ENCODE assay signal across 2 cellular contexts in genomic region chr3:194134231-194134756, GRCh38.
TF ChIP-seq lines count a peak whose summit lies in the region.

No MANE protein-coding gene starts in this region.

TF ChIP-seq in WTC11, 78 proteins besides CTCF, POLR2A, EP300 and RAD21:
- TF ChIP-seq PRDM15 (CRISPR knock-in tag; IDR thresholded peaks at IDR 0.05) = no peak
- TF ChIP-seq ZNF423 (CRISPR knock-in tag; IDR thresholded peaks at IDR 0.05) = peak; percentile 85
TF ChIP-seq in WTC11: peak in this region for 1.

TF ChIP-seq in HepG2, 621 proteins besides CTCF, POLR2A, EP300 and RAD21 (continued from another document):
- no peak for TF ChIP-seq KIAA2018 (CRISPR knock-in tag; IDR thresholded peaks at IDR 0.05; ENCODE audit: borderline replicate concordance)
- 0 out of 2 replicates have a peak, but pooled peaks have one; percentile 30 for TF ChIP-seq ZNF672 (CRISPR knock-in tag; IDR thresholded peaks at IDR 0.05)
- no peak for TF ChIP-seq ZNF550 (CRISPR knock-in tag; IDR thresholded peaks at IDR 0.05; ENCODE audit: borderline replicate concordance)
- TF ChIP-seq AGO2 (optimal IDR thresholded peaks at IDR 0.05; ENCODE audit: low read depth, low read length) = peak; percentile 83
- TF ChIP-seq MAX (IDR thresholded peaks at IDR 0.05) = 0 out of 2 replicates have a peak, but pooled peaks have one; percentile 7
- TF ChIP-seq HOXA7 (CRISPR knock-in tag; IDR thresholded peaks at IDR 0.05) = no peak
- 0 out of 2 replicates have a peak, but pooled peaks have one; percentile 0 for TF ChIP-seq PPARG (CRISPR knock-in tag; conservative IDR thresholded peaks at IDR 0.05)
- TF ChIP-seq ZFY (CRISPR knock-in tag; IDR thresholded peaks at IDR 0.05) = peak; percentile 44; the same call in 1 of the 2 replicates
- TF ChIP-seq HIVEP1 (CRISPR knock-in tag; IDR thresholded peaks at IDR 0.05) = no peak
- TF ChIP-seq ARID5B (CRISPR knock-in tag; IDR thresholded peaks at IDR 0.05) = no peak
- TF ChIP-seq E2F5 (CRISPR knock-in tag; conservative IDR thresholded peaks at IDR 0.05) = no peak
- TF ChIP-seq HOXD1 (CRISPR knock-in tag; IDR thresholded peaks at IDR 0.05) = 0 out of 2 replicates have a peak, but pooled peaks have one; percentile 39
- TF ChIP-seq ZNF776 (CRISPR knock-in tag; IDR thresholded peaks at IDR 0.05) = 0 out of 2 replicates have a peak, but pooled peaks have one; percentile 2
- peak; percentile 91 for TF ChIP-seq SRSF1 (optimal IDR thresholded peaks at IDR 0.05; ENCODE audit: low read depth, low read length)
- TF ChIP-seq POLR2G (IDR thresholded peaks at IDR 0.05; ENCODE audit: low read depth, low read length) = peak; percentile 22
- 0 out of 2 replicates have a peak, but pooled peaks have one; percentile 1 for TF ChIP-seq TSC22D2 (CRISPR knock-in tag; IDR thresholded peaks at IDR 0.05; ENCODE audit: borderline replicate concordance)
- peak; percentile 59; the same call in 1 of the 2 replicates for TF ChIP-seq TAF1 (CRISPR knock-in tag; IDR thresholded peaks at IDR 0.05)
- peak; percentile 67 for TF ChIP-seq BHLHE40 (IDR thresholded peaks at IDR 0.05; ENCODE audit: low read length)
- peak; percentile 29 for TF ChIP-seq RBM22 (optimal IDR thresholded peaks at IDR 0.05; ENCODE audit: low read length)
- peak; percentile 33; the same call in 1 of the 2 replicates for TF ChIP-seq PRDM10 (CRISPR knock-in tag; IDR thresholded peaks at IDR 0.05; ENCODE audit: low read depth)
- TF ChIP-seq ZNF850 (CRISPR knock-in tag; conservative IDR thresholded peaks at IDR 0.05) = peak; percentile 55; the same call in 1 of the 2 replicates
- TF ChIP-seq NR2F1 (CRISPR knock-in tag; IDR thresholded peaks at IDR 0.05) = peak in 1 of 2 experiments; percentile 57; a peak in 2 of 4 replicates
